In genomic region chr22:45964372-45964771, GRCh38 we compare ENCODE assay signal across 20 cellular contexts. TPM values are rescaled to one million over a fixed set of nuclear protein-coding genes. Genes with fewer than 3 reads are reported as not detected.
DNase-seq lines count a peak whose midpoint lies in the region; ATAC-seq and TF ChIP-seq lines count a peak whose summit lies in the region.
"Had no signal": no experiment of that assay in that cellular context is flagged by ENCODE, and none has a peak within 500 bp of the region (broad histone marks: within the 10 kb centered on the region; RNA-seq: fewer than 3 reads in every experiment).

No MANE protein-coding gene starts in this region.

- H3K79me1 ChIP-seq in IMR-90 (ENCODE audit: low read depth in 1 of 2, low read length in 2 of 2) = 0 out of 4 replicates have a peak, but pooled peaks cover 0 to 5% of the 10 kb centered on the region in 2 experiments
- peaks cover 15% of the 10 kb centered on the region for H3K79me1 ChIP-seq in mesenchymal stem cell (replicated peaks; ENCODE audit: low read length, poor library complexity, severe bottlenecking)

- H4K8ac ChIP-seq in IMR-90 (ENCODE audit: low read depth in 2 of 2, low read length in 2 of 2) (no peak overlapping the region), mesenchymal stem cell (ENCODE audit: low read length) (no peak overlapping the region)

- H3K4me3 ChIP-seq in BLaER1 (no peak overlapping the region), IMR-90 (ENCODE audit: insufficient read depth, low read depth, low read length) (no peak overlapping the region), epithelial cell of esophagus (ENCODE audit: low read length) (no peak overlapping the region), mesenchymal stem cell (ENCODE audit: insufficient read depth in 1 of 2, low read depth in 1 of 2, low read length in 2 of 2) (no peak overlapping the region)
- H3K4me3 ChIP-seq: A549, GM12878, HAP-1 had no signal

- dilution Hi-C loops in IMR-90 (cut with HindIII; ENCODE audit: low sequenced_read_pairs, unreplicated experiment) = no loop called here

- no peak overlapping the region for H3K9ac ChIP-seq in BLaER1
- no peak overlapping the region for H3K9ac ChIP-seq in IMR-90 (ENCODE audit: low read depth, low read length)
- no peak overlapping the region for H3K9ac ChIP-seq in mesenchymal stem cell (ENCODE audit: low read length)

- H2BK12ac ChIP-seq in mesenchymal stem cell (ENCODE audit: low read length in 2 of 2) = no peak overlapping the region

- H2BK120ac ChIP-seq in IMR-90 (ENCODE audit: low read depth, low read length) (no peak overlapping the region), mesenchymal stem cell (ENCODE audit: low read depth, low read length) (no peak overlapping the region)

- in situ Hi-C loops in IMR-90 (cut with MboI; ENCODE audit: low sequenced_read_pairs) = no loop called here

- H2AFZ ChIP-seq in IMR-90 (replicated peaks; ENCODE audit: low read length, poor library complexity) (peak overlapping the region; percentile 67), mesenchymal stem cell (ENCODE audit: low read depth, low read length) (no peak overlapping the region)

- WGBS in IMR-90 (ENCODE audit: extremely low coverage in 2 of 2, insufficient read length in 1 of 2), 2 experiments = no CpG with 5 or more reads among the region's 12 CpGs
- 81% methylated on average over 12 of the region's 12 CpGs for WGBS in mesenchymal stem cell

- H3K4ac ChIP-seq in IMR-90 (ENCODE audit: low read depth, low read length) (no peak overlapping the region), mesenchymal stem cell (ENCODE audit: low read depth in 1 of 2, low read length in 2 of 2) (no peak overlapping the region)

- CTCF ChIA-PET in IMR-90 (lab: Yijun Ruan, JAX) = no interaction called here

- BruUV-seq in IMR-90 (replicated peaks; lab: Mats Ljungman, UMichigan) = no TSS peak

- no peak overlapping the region for H3K27ac ChIP-seq in BLaER1
- no peak overlapping the region for H3K27ac ChIP-seq in IMR-90 (ENCODE audit: insufficient read depth, low read length)
- no peak overlapping the region for H3K27ac ChIP-seq in mesenchymal stem cell (ENCODE audit: low read length, poor library complexity, severe bottlenecking)
- H3K27ac ChIP-seq: 22Rv1 had no signal

- H2AK5ac ChIP-seq in IMR-90 (ENCODE audit: low read depth, low read length) (no peak overlapping the region), mesenchymal stem cell (ENCODE audit: low read length, severe bottlenecking) (peak overlapping the region; percentile 26)

- H4K20me1 ChIP-seq in BLaER1 (peaks cover 63% of the 10 kb centered on the region), IMR-90 (ENCODE audit: insufficient read depth, low read length) (peaks cover 2% of the 10 kb centered on the region; the same call in 1 of the 2 replicates)

- H3K27me3 ChIP-seq in BLaER1 (peaks cover 35% of the 10 kb centered on the region), IMR-90 (ENCODE audit: control insufficient read depth, insufficient read depth, low read length) (peaks cover 12% of the 10 kb centered on the region; the same call in 1 of the 2 replicates), mesenchymal stem cell (ENCODE audit: control insufficient read depth in 1 of 2, insufficient read depth in 1 of 2, low read length in 2 of 2) (peaks cover 0 to 94% of the 10 kb centered on the region in 2 experiments)

- peaks cover 10% of the 10 kb centered on the region for H3K9me1 ChIP-seq in IMR-90 (ENCODE audit: insufficient read depth, low read length)

- H3K4me1 ChIP-seq in BLaER1 = peaks cover 52% of the 10 kb centered on the region
- peaks cover 12% of the 10 kb centered on the region for H3K4me1 ChIP-seq in IMR-90 (ENCODE audit: control insufficient read depth, insufficient read depth, low read length)
- peaks cover 84% of the 10 kb centered on the region for H3K4me1 ChIP-seq in mesenchymal stem cell (ENCODE audit: control insufficient read depth, insufficient read depth, low read depth, low read length)
- H3K4me1 ChIP-seq: HAP-1 had no signal

- TF ChIP-seq POLR2A in IMR-90 (IDR thresholded peaks at IDR 0.05; ENCODE audit: low read depth, low read length) = no peak
- TF ChIP-seq POLR2A in GM18505 (IDR thresholded peaks at IDR 0.05; ENCODE audit: borderline replicate concordance, extremely low read depth, insufficient read depth, insufficient read length) = no peak

- H3K14ac ChIP-seq in IMR-90 (replicated peaks; ENCODE audit: low read depth, low read length) = no peak overlapping the region
- no peak overlapping the region for H3K14ac ChIP-seq in mesenchymal stem cell (ENCODE audit: low read length in 2 of 2)

- POLR2A ChIA-PET in IMR-90 (lab: Charles Lee; ENCODE audit: unreplicated experiment) = no interaction called here

- H4K91ac ChIP-seq in IMR-90 (ENCODE audit: insufficient read depth, low read depth, low read length) (no peak overlapping the region), mesenchymal stem cell (ENCODE audit: low read length) (no peak overlapping the region)

- no peaks in the 10 kb centered on the region for H3K36me3 ChIP-seq in BLaER1
- no peaks in the 10 kb centered on the region for H3K36me3 ChIP-seq in IMR-90 (ENCODE audit: control insufficient read depth, insufficient read depth, low read length)
- H3K36me3 ChIP-seq in mesenchymal stem cell (ENCODE audit: control insufficient read depth in 1 of 2, insufficient read depth in 2 of 2, low read depth in 1 of 2, low read length in 2 of 2) = peaks cover 0 to 29% of the 10 kb centered on the region in 2 experiments
- H3K36me3 ChIP-seq: HAP-1 had no signal

- TF ChIP-seq CTCF in IMR-90 (conservative IDR thresholded peaks at IDR 0.05; ENCODE audit: low read depth, low read length) (no peak), epithelial cell of esophagus (IDR thresholded peaks at IDR 0.05; ENCODE audit: insufficient read depth, low read depth, low read length, missing control alignments) (no peak)

- TF ChIP-seq RAD21 in IMR-90 (IDR thresholded peaks at IDR 0.05; ENCODE audit: low read length) = no peak

- H3K9me3 ChIP-seq in BLaER1 (no peaks in the 10 kb centered on the region), IMR-90 (ENCODE audit: control insufficient read depth, insufficient read depth, low read length) (no peaks in the 10 kb centered on the region), mesenchymal stem cell (ENCODE audit: control insufficient read depth, low read length) (no peaks in the 10 kb centered on the region)
- H3K9me3 ChIP-seq: A549, HAP-1 had no signal

- H2BK15ac ChIP-seq in IMR-90 (ENCODE audit: low read depth, low read length) (no peak overlapping the region), mesenchymal stem cell (ENCODE audit: low read depth, poor library complexity, severe bottlenecking) (no peak overlapping the region)

- H2BK5ac ChIP-seq in IMR-90 (ENCODE audit: low read depth, low read length, poor library complexity, severe bottlenecking) (no peak overlapping the region), mesenchymal stem cell (ENCODE audit: low read depth, low read length, poor library complexity, severe bottlenecking) (no peak overlapping the region)

- H2AK9ac ChIP-seq in IMR-90 (replicated peaks; ENCODE audit: low read depth, low read length, poor library complexity) = no peak overlapping the region

- H4K5ac ChIP-seq in IMR-90 (ENCODE audit: low read depth, low read length) = no peak overlapping the region

- no peak for ATAC-seq in IMR-90 (ENCODE audit: low read depth)
- no peak for ATAC-seq in GM18505 (IDR thresholded peaks at IDR 0.05; ENCODE audit: unreplicated experiment)
- no peak for ATAC-seq in HG02642 (IDR thresholded peaks at IDR 0.05; ENCODE audit: poor library complexity, unreplicated experiment)
- ATAC-seq: A549; CD8-positive, alpha-beta T cell; GM12878; HepG2 had no signal

- DNase-seq in IMR-90 = no peak
- DNase-seq in epithelial cell of esophagus (ENCODE audit: low read depth) = peak; percentile 46
- DNase-seq in mesenchymal stem cell = no peak
- DNase-seq in stimulated activated CD4-positive, alpha-beta T cell treated with anti-CD3 and anti-CD28 coated beads, Interleukin-2, amount 100 ng/mL, for 24 hours = no peak
- DNase-seq: AML-193; Calu3; CD8-positive, alpha-beta T cell; DMS79 treated with DMSO at 0.1 percent for 48 hours; EL; KG1 had no signal

- intact Hi-C loops in IMR-90 (cut with micrococcal nuclease) = no loop called here

- H2BK20ac ChIP-seq in IMR-90 (ENCODE audit: low read depth, low read length) = no peak overlapping the region

- H3K18ac ChIP-seq in IMR-90 (ENCODE audit: low read depth, low read length) (no peak overlapping the region), mesenchymal stem cell (ENCODE audit: low read depth in 1 of 2, low read length in 2 of 2) (no peak overlapping the region)

- no peak overlapping the region for H3K23ac ChIP-seq in IMR-90 (ENCODE audit: low read depth, low read length)
- no peak overlapping the region for H3K23ac ChIP-seq in mesenchymal stem cell (ENCODE audit: low read length in 2 of 2)

- peak overlapping the region; percentile 99; the same call in 1 of the 2 replicates for H3K4me2 ChIP-seq in BLaER1
- no peak overlapping the region for H3K4me2 ChIP-seq in IMR-90 (ENCODE audit: low read depth, low read length)
- H3K4me2 ChIP-seq in mesenchymal stem cell (ENCODE audit: low read length, poor library complexity, severe bottlenecking) = no peak overlapping the region

- H3K56ac ChIP-seq in IMR-90 (ENCODE audit: extremely low read depth, insufficient read depth, low read length) = no peak overlapping the region

TF ChIP-seq in IMR-90, 13 proteins besides CTCF, POLR2A, EP300 and RAD21 (continues in another document):
- TF ChIP-seq CEBPB (IDR thresholded peaks at IDR 0.05; ENCODE audit: low read depth, low read length) (no peak), RCOR1 (IDR thresholded peaks at IDR 0.05; ENCODE audit: insufficient replicate concordance, low read length) (no peak), FOS (IDR thresholded peaks at IDR 0.05; ENCODE audit: low read depth, low read length) (no peak), NFE2L2 (IDR thresholded peaks at IDR 0.05; ENCODE audit: low read depth, low read length) (no peak), CHD1 (IDR thresholded peaks at IDR 0.05; ENCODE audit: low read depth, low read length) (no peak), ELK1 (IDR thresholded peaks at IDR 0.05; ENCODE audit: borderline replicate concordance, low read depth, low read length) (no peak)

RNA-seq across cellular contexts. Expression of gene WNT7B, which starts 12.6 kb away (rescaled TPM):
- under 0.01 TPM in 2 replicates for total RNA-seq in IMR-90 (2012; rRNA removed)
- 0.15 and 0.16 TPM in 2 replicates for polyA plus RNA-seq in IMR-90 (2012; rRNA removed)
- 0.21 and 0.23 TPM in 2 replicates for polyA plus RNA-seq in IMR-90 (2012; cell fraction: cytosol; rRNA removed)
- 0.10 and 0.15 TPM in 2 replicates for polyA plus RNA-seq in IMR-90 (2012; cell fraction: nucleus; rRNA removed; ENCODE audit: low replicate concordance)
- not detected for polyA plus RNA-seq in mesenchymal stem cell (2013, experiment 1 of 2)
- not detected for polyA plus RNA-seq in mesenchymal stem cell (2013, experiment 2 of 2)
- total RNA-seq: CD8-positive, alpha-beta T cell; G401; GM12878 had no signal
- polyA plus RNA-seq: BJ, HepG2 had no signal
